In genomic region chr2:71479261-71479660, GRCh38 we compare ENCODE assay signal across 16 cellular contexts. TPM values are rescaled to one million over a fixed set of nuclear protein-coding genes. Genes with fewer than 3 reads are reported as not detected.
DNase-seq lines count a peak whose midpoint lies in the region; ATAC-seq, FAIRE-seq and TF ChIP-seq lines count a peak whose summit lies in the region.
"Had no signal": no experiment of that assay in that cellular context is flagged by ENCODE, and none has a peak within 500 bp of the region (broad histone marks: within the 10 kb centered on the region; RNA-seq: fewer than 3 reads in every experiment).

No MANE protein-coding gene starts in this region.

- H3K27me3 Mint-ChIP-seq in endothelial cell (ENCODE audit: unreplicated experiment): peaks cover 16% of the 10 kb centered on the region

- no peak overlapping the region; a peak in 1 of 22 replicates for H3K27ac ChIP-seq in BLaER1 treated with 17β-estradiol and CSF1 and Interleukin-3, amounts not matched to agents 10 nM and 100 nM
- no peak overlapping the region for H3K27ac ChIP-seq in upper lobe of right lung
- H3K27ac ChIP-seq: C4-2B had no signal

- H3K4me1 Mint-ChIP-seq in endothelial cell (ENCODE audit: unreplicated experiment): peaks cover 71% of the 10 kb centered on the region

- H3K27me3 ChIP-seq in BLaER1 treated with 17β-estradiol and CSF1 and Interleukin-3, amounts not matched to agents 10 nM and 100 nM: no peaks in the 10 kb centered on the region
- no peaks in the 10 kb centered on the region for H3K27me3 ChIP-seq in upper lobe of right lung

- peaks cover 0 to 49% (median 0%) of the 10 kb centered on the region in 11 experiments; a peak in 4 of 22 replicates for H4K20me1 ChIP-seq in BLaER1 treated with 17β-estradiol and CSF1 and Interleukin-3, amounts not matched to agents 10 nM and 100 nM

- no peak for ATAC-seq in upper lobe of right lung
- ATAC-seq in omental fat pad (ENCODE audit: low FRiP score): no peak
- no peak for ATAC-seq in HG02970 (IDR thresholded peaks at IDR 0.05; ENCODE audit: low FRiP score, unreplicated experiment)
- ATAC-seq: K562 had no signal

- peaks cover 0 to 59% (median 3%) of the 10 kb centered on the region in 11 experiments; a peak in 11 of 22 replicates for H3K36me3 ChIP-seq in BLaER1 treated with 17β-estradiol and CSF1 and Interleukin-3, amounts not matched to agents 10 nM and 100 nM
- no peaks in the 10 kb centered on the region for H3K36me3 ChIP-seq in upper lobe of right lung
- H3K36me3 ChIP-seq: HAP-1 had no signal

- H3K4me3 Mint-ChIP-seq in endothelial cell (ENCODE audit: unreplicated experiment): peak overlapping the region; percentile 70
- H3K4me3 Mint-ChIP-seq: CD4-positive, alpha-beta T cell had no signal

- H3K36me3 Mint-ChIP-seq in endothelial cell (ENCODE audit: low read depth, unreplicated experiment): peaks cover 67% of the 10 kb centered on the region

- intact Hi-C loops in posterior vena cava (cut with DNase I): no loop called here
- intact Hi-C loops in upper lobe of right lung (cut with DNase I): no loop called here

- DNase-seq in endothelial cell (ENCODE audit: low spot score) (no peak), posterior vena cava (ENCODE audit: low spot score) (peak; percentile 23), upper lobe of right lung (peak; percentile 31), omental fat pad (ENCODE audit: low spot score) (no peak), HTR-8/SVneo (ENCODE audit: insufficient read length, low spot score) (no peak), hypothalamus (lab: John Stamatoyannopoulos, UW) (no peak)
- DNase-seq: 8988T; CD4-positive, alpha-beta T cell; DMS79 treated with DMSO at 0.1 percent for 48 hours; GF-D8; IMR-90 had no signal

- H3K4me1 ChIP-seq in BLaER1 treated with 17β-estradiol and CSF1 and Interleukin-3, amounts not matched to agents 10 nM and 100 nM: peaks cover 31 to 53% (median 38%) of the 10 kb centered on the region in 10 experiments
- no peaks in the 10 kb centered on the region for H3K4me1 ChIP-seq in upper lobe of right lung
- H3K4me1 ChIP-seq: HAP-1 had no signal

- no peak overlapping the region for H3K9ac ChIP-seq in BLaER1 treated with 17β-estradiol and CSF1 and Interleukin-3, amounts not matched to agents 10 nM and 100 nM

- no peak overlapping the region for H3K4me3 ChIP-seq in BLaER1 treated with 17β-estradiol and CSF1 and Interleukin-3, amounts not matched to agents 10 nM and 100 nM
- H3K4me3 ChIP-seq in upper lobe of right lung: no peak overlapping the region
- H3K4me3 ChIP-seq: HAP-1, K562 had no signal

- H3K4me2 ChIP-seq in BLaER1 treated with 17β-estradiol and CSF1 and Interleukin-3, amounts not matched to agents 10 nM and 100 nM: peak overlapping the region in 7 of 11 experiments; percentile 27 to 66 (median 54); a peak in 8 of 22 replicates

- no peak for FAIRE-seq in HTR-8/SVneo (lab: Jason Lieb, UNC)

- peak overlapping the region; percentile 53 for H3K27ac Mint-ChIP-seq in endothelial cell (ENCODE audit: unreplicated experiment)
- H3K27ac Mint-ChIP-seq: CD4-positive, alpha-beta T cell had no signal

- peaks cover 0 to 8% (median 0%) of the 10 kb centered on the region in 11 experiments; a peak in 3 of 22 replicates for H3K9me3 ChIP-seq in BLaER1 treated with 17β-estradiol and CSF1 and Interleukin-3, amounts not matched to agents 10 nM and 100 nM (replicated peaks in 1 of 11)
- no peaks in the 10 kb centered on the region for H3K9me3 ChIP-seq in upper lobe of right lung
- H3K9me3 ChIP-seq: HAP-1 had no signal

- no peak for TF ChIP-seq CTCF in endothelial cell (IDR thresholded peaks at IDR 0.05; ENCODE audit: unreplicated experiment)
- TF ChIP-seq CTCF in upper lobe of right lung (IDR thresholded peaks at IDR 0.05): no peak
- no peak for TF ChIP-seq CTCF in omental fat pad (IDR thresholded peaks at IDR 0.05)

- no peaks in the 10 kb centered on the region for H3K9me3 Mint-ChIP-seq in endothelial cell (ENCODE audit: unreplicated experiment)
- H3K9me3 Mint-ChIP-seq: CD4-positive, alpha-beta T cell had no signal

RNA-seq across cellular contexts. Expression of gene DYSF, which starts 25.9 kb away (rescaled TPM):
- total RNA-seq in endothelial cell (ENCODE audit: unreplicated experiment): 566 TPM
- total RNA-seq in posterior vena cava: 10 to 100 TPM; 42.1 to 46.8 TPM
- 37.7 TPM for total RNA-seq in upper lobe of right lung
- total RNA-seq in omental fat pad: 10 to 100 TPM in 3 of 4 donors, 1 to 10 TPM in 1; 7.9 to 70.5 (median 17.8) TPM

Comparison
In these comparisons a context has a peak if more than half of its experiments do, and no peak if none do; other contexts are left out.
1. DNase-seq: peak in posterior vena cava (single experiment) and upper lobe of right lung (single experiment); none in endothelial cell (single experiment), omental fat pad (single experiment), HTR-8/SVneo (single experiment) and hypothalamus (0 of 51).